ENCODE assay signal across 22 cellular contexts in the genomic region with DNA sequence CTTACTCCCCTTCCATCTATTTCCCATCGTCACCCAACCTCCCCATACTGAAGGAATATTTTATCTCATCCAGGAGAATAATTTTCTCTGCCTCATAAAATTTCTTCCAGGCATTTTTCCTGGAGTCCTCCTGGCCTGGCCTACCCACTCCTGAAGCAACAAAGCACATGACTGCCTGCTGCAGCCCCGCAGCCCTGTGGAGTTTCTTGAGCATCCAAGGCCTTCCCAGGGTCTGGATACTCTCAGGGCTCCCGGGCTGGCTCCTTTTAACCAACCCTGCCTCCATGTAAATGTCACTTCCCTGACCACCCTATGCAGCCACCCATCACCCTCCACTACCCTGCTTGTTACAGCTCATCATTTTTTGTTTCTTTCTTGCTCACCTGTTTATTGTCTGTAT.
"Had no signal": no experiment of that assay in that cellular context is flagged by ENCODE, and none has a peak within 500 bp of the region (broad histone marks: within the 10 kb centered on the region; RNA-seq: fewer than 3 reads in every experiment).

No MANE protein-coding gene starts in this region.

- DNase-seq: dermis blood vessel endothelial cell; dorsolateral prefrontal cortex; effector CD4-positive, alpha-beta T cell; effector memory CD4-positive, alpha-beta T cell; foreskin keratinocyte; heart left ventricle; hypothalamus; immature natural killer cell; left cardiac atrium; left lung; left ventricle myocardium superior; lower lobe of right lung; mesenchymal stem cell; mucosa of descending colon had no signal

- H3K27me3 ChIP-seq: dorsolateral prefrontal cortex, esophagus muscularis mucosa, foreskin keratinocyte, gastroesophageal sphincter, heart left ventricle, hepatocyte, left lung had no signal

- H3K4me3 ChIP-seq: coronary artery, dorsolateral prefrontal cortex, esophagus muscularis mucosa, gastroesophageal sphincter, heart left ventricle, hepatocyte, left lung, lower lobe of right lung, mucosa of descending colon had no signal

- FAIRE-seq: colon, endothelial cell of umbilical vein, frontal cortex, keratinocyte had no signal

- H3K4me1 ChIP-seq: esophagus muscularis mucosa, foreskin keratinocyte, gastroesophageal sphincter, left lung, lower lobe of right lung had no signal

- H3K27ac ChIP-seq: coronary artery, esophagus muscularis mucosa, foreskin keratinocyte, gastroesophageal sphincter, heart left ventricle, hepatocyte, left lung, lower lobe of right lung had no signal

- ATAC-seq: foreskin keratinocyte, gastroesophageal sphincter, heart left ventricle, left cardiac atrium, left lung, left ventricle myocardium superior, lower lobe of right lung, mucosa of descending colon had no signal

- H3K36me3 ChIP-seq: esophagus muscularis mucosa, gastroesophageal sphincter, heart left ventricle, left lung, lower lobe of right lung had no signal

- H3K9me3 ChIP-seq: esophagus muscularis mucosa, gastroesophageal sphincter, heart left ventricle, left lung, lower lobe of right lung, mucosa of descending colon had no signal
